Comparison of ENCODE assay signal across 8 cellular contexts in genomic region chr2:113756088-113757058, GRCh38. TPM values are rescaled to one million over a fixed set of nuclear protein-coding genes. Genes with fewer than 3 reads are reported as not detected.
A peak's percentile ranks its signal among the peaks of the same experiment; 100 is the strongest.
DNase-seq lines count a peak whose midpoint lies in the region; ATAC-seq, FAIRE-seq and TF ChIP-seq lines count a peak whose summit lies in the region.

Gene SLC35F5 (minus strand): TSS chr2:113756642. CDS start chr2:113756409, 233 bp downstream.

- H3K27ac ChIP-seq in substantia nigra (ENCODE audit: low read depth, low read length, poor library complexity, severe bottlenecking) = peak within 1 kb of the TSS; percentile 92

- H3K4me3 ChIP-seq in GM06990 (replicated peaks; ENCODE audit: low read depth, low read length) (peak within 1 kb of the TSS; percentile 83), NB4 (ENCODE audit: low read depth, low read length) (peak within 1 kb of the TSS; percentile 97)

- no peaks in the 10 kb centered on the region for H3K27me3 ChIP-seq in GM06990 (replicated peaks; ENCODE audit: control insufficient read depth, insufficient read depth, low read length)

- no peaks in the 10 kb centered on the region for H3K36me3 ChIP-seq in GM06990 (ENCODE audit: control insufficient read depth, insufficient read depth, low read length)

- ATAC-seq in HG02571 (IDR thresholded peaks at IDR 0.05; ENCODE audit: unreplicated experiment) = peak; percentile 90

- peaks cover 5% of the 10 kb centered on the region for H3K36me3 Mint-ChIP-seq in activated naive CD4-positive, alpha-beta T cell treated with anti-CD3 and anti-CD28 coated beads for 36 hours (ENCODE audit: low read depth)

- intact Hi-C loops in activated naive CD4-positive, alpha-beta T cell treated with anti-CD3 and anti-CD28 coated beads for 36 hours (cut with micrococcal nuclease) = loop anchor here (1.0 to 5.0 kb wide), 8 partner anchors 36 to 223 kb away; no protein-coding TSS in a partner anchor

- peak within 1 kb of the TSS; percentile 98 for H3K4me3 Mint-ChIP-seq in activated naive CD4-positive, alpha-beta T cell treated with anti-CD3 and anti-CD28 coated beads for 36 hours

- H3K27ac Mint-ChIP-seq in activated naive CD4-positive, alpha-beta T cell treated with anti-CD3 and anti-CD28 coated beads for 36 hours = peak within 1 kb of the TSS; percentile 99

- TF ChIP-seq CTCF in GM06990 (IDR thresholded peaks at IDR 0.05; ENCODE audit: insufficient read depth, low read length, poor library complexity, severe bottlenecking) = peak; percentile 5
- TF ChIP-seq CTCF in NB4 (IDR thresholded peaks at IDR 0.05; ENCODE audit: low read depth, low read length) = no peak

- DNase-seq in GM06990 (ENCODE audit: extremely low read depth, insufficient read length) (peak; percentile 97), NB4 (ENCODE audit: low read depth) (peak; percentile 96), SK-N-DZ (ENCODE audit: low spot score) (peak; percentile 84), frontal cortex (ENCODE audit: low spot score in 2 of 2) (peak; percentile 86 to 90), non-pigmented ciliary epithelial cell (ENCODE audit: low read depth) (peak; percentile 40), substantia nigra (lab: John Stamatoyannopoulos, UW) (peak; percentile 41 to 97 (median 89))
- DNase-seq in activated naive CD4-positive, alpha-beta T cell treated with anti-CD3 and anti-CD28 coated beads for 36 hours = peak; percentile 89

- no peaks in the 10 kb centered on the region for H3K27me3 Mint-ChIP-seq in activated naive CD4-positive, alpha-beta T cell treated with anti-CD3 and anti-CD28 coated beads for 36 hours (ENCODE audit: low read depth)

- peaks cover 17% of the 10 kb centered on the region for H3K4me1 Mint-ChIP-seq in activated naive CD4-positive, alpha-beta T cell treated with anti-CD3 and anti-CD28 coated beads for 36 hours (ENCODE audit: low read depth)

- no peak for FAIRE-seq in frontal cortex (lab: Jason Lieb, UNC)

- CTCF ChIA-PET in activated naive CD4-positive, alpha-beta T cell treated with anti-CD3 and anti-CD28 coated beads for 36 hours (lab: Charles Lee) = interaction anchor here (0.7 to 2.1 kb wide), 10 partner anchors 35 to 224 kb away, joined by 3 to 6 read pairs (median 3); no protein-coding TSS in a partner anchor

- no peaks in the 10 kb centered on the region for H3K9me3 Mint-ChIP-seq in activated naive CD4-positive, alpha-beta T cell treated with anti-CD3 and anti-CD28 coated beads for 36 hours

- TF ChIP-seq POLR2A in NB4 (IDR thresholded peaks at IDR 0.05; ENCODE audit: extremely low read depth, insufficient read length) = peak; percentile 88

RNA-seq across cellular contexts. Expression of gene SLC35F5, which starts in this region (rescaled TPM):
- 20.2 and 22.7 TPM in 2 replicates for polyA plus RNA-seq in SK-N-DZ (2014; cell fraction: cytosol; rRNA removed)
- 15.0 and 22.4 TPM in 2 replicates for polyA plus RNA-seq in SK-N-DZ (2014; cell fraction: nucleus; rRNA removed)
- total RNA-seq in activated naive CD4-positive, alpha-beta T cell treated with anti-CD3 and anti-CD28 coated beads for 36 hours = 10 to 100 TPM; 12.1 to 13.7 TPM
- total RNA-seq in frontal cortex = 132 TPM

Comparison
In these comparisons a context has a peak if more than half of its experiments do, and no peak if none do; other contexts are left out.
1. Peak in every context shown above with its lines: DNase-seq, ATAC-seq, H3K4me3 ChIP-seq and H3K27ac ChIP-seq.
2. DNase-seq: peak in every context shown above with its lines; median percentile 97 in GM06990; 96 in NB4; 89 in activated naive CD4-positive, alpha-beta T cell treated with anti-CD3 and anti-CD28 coated beads for 36 hours; 89 in substantia nigra; 88 in frontal cortex; 84 in SK-N-DZ; 40 in non-pigmented ciliary epithelial cell.